3 cellular contexts compared by ENCODE assay signal in the genomic region with DNA sequence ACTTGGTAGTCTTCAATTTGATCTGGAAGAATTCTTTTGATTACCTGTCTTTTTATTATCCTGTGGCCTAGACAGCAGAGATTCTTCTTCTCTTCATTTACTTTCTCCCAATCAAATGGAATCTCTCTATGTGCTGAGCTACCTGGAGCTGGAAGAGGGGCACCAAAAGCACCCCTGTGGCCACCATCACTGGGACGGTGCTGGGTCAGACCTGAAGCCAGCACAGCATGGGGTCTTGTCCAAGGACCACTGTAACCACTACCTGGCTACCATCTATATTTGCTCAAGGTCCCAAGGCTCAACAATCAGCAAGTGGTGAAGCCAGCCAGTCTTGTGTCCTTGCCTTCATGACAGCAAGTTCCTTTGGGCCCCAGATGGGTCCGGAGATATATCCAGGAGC.
"Had no signal": no experiment of that assay in that cellular context is flagged by ENCODE, and none has a peak within 500 bp of the region (broad histone marks: within the 10 kb centered on the region; RNA-seq: fewer than 3 reads in every experiment).

No MANE protein-coding gene starts in this region.

- DNase-seq: GDM1, GF-D8 had no signal

- H3K4me3 ChIP-seq: GM12878 had no signal

- ATAC-seq: GM12878 had no signal
